In genomic region chr2:15939556-15939853, GRCh38 we compare ENCODE assay signal across 9 cellular contexts. TPM values are rescaled to one million over a fixed set of nuclear protein-coding genes. Genes with fewer than 3 reads are reported as not detected.
DNase-seq lines count a peak whose midpoint lies in the region; ATAC-seq and TF ChIP-seq lines count a peak whose summit lies in the region.
"Had no signal": no experiment of that assay in that cellular context is flagged by ENCODE, and none has a peak within 500 bp of the region (broad histone marks: within the 10 kb centered on the region; RNA-seq: fewer than 3 reads in every experiment).

No MANE protein-coding gene starts in this region.

- H3K4me3 ChIP-seq in adipocyte (ENCODE audit: low read length): peak overlapping the region; percentile 65

- H3K36me3 ChIP-seq in adipocyte (ENCODE audit: control insufficient read depth, insufficient read depth, low read length, severe bottlenecking): no peaks in the 10 kb centered on the region

- H3K36me3 Mint-ChIP-seq in type B pancreatic cell: peaks cover 10% of the 10 kb centered on the region
- H3K36me3 Mint-ChIP-seq: memory B cell had no signal

- H3K27ac Mint-ChIP-seq in type B pancreatic cell: no peak overlapping the region
- H3K27ac Mint-ChIP-seq: memory B cell had no signal

- in situ Hi-C loops in GM13977 (cut with MboI; ENCODE audit: low pct_unique_long_range_greater_than_20kb, low sequenced_read_pairs, unreplicated experiment): loop anchor here (25.0 kb wide), 1 partner anchor 302 kb away; no protein-coding TSS in a partner anchor

- TF ChIP-seq CTCF in GM13977 (IDR thresholded peaks at IDR 0.05; ENCODE audit: extremely low read depth, insufficient read depth, missing control alignments) (no peak), type B pancreatic cell (conservative IDR thresholded peaks at IDR 0.05) (no peak)

- peaks cover 23% of the 10 kb centered on the region for H3K4me1 Mint-ChIP-seq in type B pancreatic cell (ENCODE audit: unreplicated experiment)

- H3K9me3 ChIP-seq in adipocyte (ENCODE audit: control insufficient read depth, low read length): no peaks in the 10 kb centered on the region

- H3K9me3 Mint-ChIP-seq in type B pancreatic cell: no peaks in the 10 kb centered on the region
- H3K9me3 Mint-ChIP-seq: memory B cell had no signal

- H3K4me1 ChIP-seq in adipocyte (ENCODE audit: control insufficient read depth, insufficient read depth, low read length): peaks cover 8% of the 10 kb centered on the region

- H3K27me3 ChIP-seq in adipocyte (replicated peaks; ENCODE audit: control insufficient read depth, insufficient read depth, low read length): peaks cover 46% of the 10 kb centered on the region

- peaks cover 9% of the 10 kb centered on the region for H3K27me3 Mint-ChIP-seq in type B pancreatic cell

- no peak overlapping the region for H3K9ac ChIP-seq in adipocyte (ENCODE audit: low read length)

- ATAC-seq in HG02852 (IDR thresholded peaks at IDR 0.05; ENCODE audit: unreplicated experiment) (peak; percentile 73), left lobe of liver (peak; percentile 84), GM18873 (IDR thresholded peaks at IDR 0.05; ENCODE audit: low FRiP score, unreplicated experiment) (no peak)

- DNase-seq in GM13977 (ENCODE audit: low spot score) (peak; percentile 84), adipocyte (ENCODE audit: low read depth) (peak; percentile 39), left lobe of liver (ENCODE audit: low spot score) (peak; percentile 75), type B pancreatic cell (ENCODE audit: extremely low spot score, unreplicated experiment) (peak; percentile 87), NCI-H146 (lab: John Stamatoyannopoulos, UW) (no peak), GDM1 (lab: John Stamatoyannopoulos, UW) (no peak)

- peak overlapping the region; percentile 95 for H3K4me3 Mint-ChIP-seq in type B pancreatic cell

RNA-seq across cellular contexts. Expression of gene MYCN, which starts 0.8 kb away (rescaled TPM):
- 0.73 TPM for total RNA-seq in left lobe of liver
- total RNA-seq in type B pancreatic cell (ENCODE audit: low replicate concordance): 24.6 and 68.3 TPM in 2 replicates

Comparison
In these comparisons a context has a peak if more than half of its experiments do, and no peak if none do; other contexts are left out.
1. DNase-seq: peak in GM13977 (single experiment), adipocyte (single experiment), left lobe of liver (single experiment) and type B pancreatic cell (single experiment); none in NCI-H146 (single experiment) and GDM1 (single experiment).
2. RNA of gene MYCN, which starts 0.8 kb away (total RNA-seq): 24.6 to 68.3 TPM in type B pancreatic cell; 0.73 TPM in left lobe of liver (single experiment); every median in the first group is over 10 times any median in the second.